Comparison of ENCODE assay signal across 20 cellular contexts in the genomic region with DNA sequence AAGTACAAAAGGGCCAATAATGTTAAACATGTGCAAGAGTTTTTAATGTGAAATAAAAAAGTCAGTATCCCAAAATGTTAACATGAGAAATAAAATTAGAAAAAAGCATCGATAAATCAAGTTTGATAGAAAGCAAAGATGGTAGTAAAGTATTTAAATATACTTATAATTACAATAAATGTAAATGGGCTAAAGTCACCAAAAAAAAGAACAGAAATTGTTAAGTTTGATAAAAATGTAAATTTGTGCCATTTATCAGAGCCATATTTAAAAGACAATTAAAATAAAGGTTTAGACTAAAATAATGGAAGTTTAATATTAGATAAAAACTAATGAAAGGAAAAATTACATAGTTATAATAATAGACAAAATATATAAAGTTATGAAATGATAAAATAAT.
DNase-seq lines count a peak whose midpoint lies in the region; ATAC-seq, FAIRE-seq and TF ChIP-seq lines count a peak whose summit lies in the region.
"Had no signal": no experiment of that assay in that cellular context is flagged by ENCODE, and none has a peak within 500 bp of the region (broad histone marks: within the 10 kb centered on the region; RNA-seq: fewer than 3 reads in every experiment).

No MANE protein-coding gene starts in this region.

- H3K27me3 ChIP-seq in K562 (ENCODE audit: control insufficient read depth in 2 of 2, insufficient read depth in 2 of 2, low read length in 2 of 2) (no peaks in the 10 kb centered on the region), small intestine (ENCODE audit: control insufficient read depth in 2 of 2, insufficient read depth in 2 of 2, low read length in 2 of 2) (no peaks in the 10 kb centered on the region), tibial nerve (no peaks in the 10 kb centered on the region), vagina (no peaks in the 10 kb centered on the region)
- H3K27me3 ChIP-seq: BLaER1 had no signal

- H3K4me3 ChIP-seq in K562 (no peak overlapping the region), kidney (ENCODE audit: low read length in 2 of 2) (no peak overlapping the region), small intestine (ENCODE audit: low read depth in 1 of 2, low read length in 2 of 2) (no peak overlapping the region), tibial nerve (no peak overlapping the region), vagina (no peak overlapping the region)
- H3K4me3 ChIP-seq: BLaER1 had no signal

- H3K36me3 ChIP-seq in K562 (ENCODE audit: control insufficient read depth, insufficient read depth, low read length), result no peaks in the 10 kb centered on the region
- H3K36me3 ChIP-seq in kidney (ENCODE audit: control insufficient read depth in 1 of 2, insufficient read depth in 2 of 2, low read length in 2 of 2), result no peaks in the 10 kb centered on the region
- no peaks in the 10 kb centered on the region for H3K36me3 ChIP-seq in small intestine (ENCODE audit: control insufficient read depth in 2 of 2, insufficient read depth in 2 of 2, low read length in 2 of 2)
- no peaks in the 10 kb centered on the region for H3K36me3 ChIP-seq in tibial nerve
- H3K36me3 ChIP-seq in vagina, result no peaks in the 10 kb centered on the region
- H3K36me3 ChIP-seq: BLaER1 had no signal

- no peaks in the 10 kb centered on the region for H3K4me1 ChIP-seq in K562 (replicated peaks in 1 of 2; ENCODE audit: control insufficient read depth in 2 of 2, insufficient read depth in 2 of 2, low read length in 2 of 2)
- H3K4me1 ChIP-seq in kidney (ENCODE audit: control insufficient read depth in 1 of 2, insufficient read depth in 1 of 2, low read depth in 1 of 2, low read length in 2 of 2), result no peaks in the 10 kb centered on the region
- no peaks in the 10 kb centered on the region for H3K4me1 ChIP-seq in small intestine (ENCODE audit: control insufficient read depth in 2 of 2, insufficient read depth in 1 of 2, low read depth in 1 of 2, low read length in 1 of 2)
- no peaks in the 10 kb centered on the region for H3K4me1 ChIP-seq in tibial nerve
- no peaks in the 10 kb centered on the region for H3K4me1 ChIP-seq in vagina
- H3K4me1 ChIP-seq: Caco-2 had no signal

- no TSS peak for BruUV-seq in K562 (replicated peaks; lab: Mats Ljungman, UMichigan)

- ATAC-seq in K562, result no peak
- no peak for ATAC-seq in HG03025 (IDR thresholded peaks at IDR 0.05; ENCODE audit: low FRiP score, unreplicated experiment)
- ATAC-seq: CD8-positive, alpha-beta T cell had no signal

- no peaks in the 10 kb centered on the region for H4K20me1 ChIP-seq in K562 (replicated peaks; ENCODE audit: control insufficient read depth, insufficient read depth, low read length)
- H4K20me1 ChIP-seq: BLaER1 had no signal

- TF ChIP-seq CTCF in K562 (IDR thresholded peaks at IDR 0.05 in 2 of 3, conservative IDR thresholded peaks at IDR 0.05 in 1 of 3; ENCODE audit: insufficient read depth in 2 of 3, low read depth in 1 of 3, low read length in 3 of 3) (no peak), kidney (IDR thresholded peaks at IDR 0.05; ENCODE audit: borderline replicate concordance, extremely low read depth, insufficient read depth) (no peak), tibial nerve (IDR thresholded peaks at IDR 0.05) (no peak), vagina (IDR thresholded peaks at IDR 0.05) (no peak)

- in situ Hi-C loops in K562 (cut with MboI), result no loop called here

- TF ChIP-seq EP300 in K562 (IDR thresholded peaks at IDR 0.05; ENCODE audit: low read length), result no peak
- TF ChIP-seq EP300 in tibial nerve (IDR thresholded peaks at IDR 0.05), result no peak

- no peaks in the 10 kb centered on the region for H3K79me2 ChIP-seq in K562 (ENCODE audit: control insufficient read depth, insufficient read depth, low read length)

- H3K4me2 ChIP-seq in K562 (ENCODE audit: insufficient read depth, low read length), result no peak overlapping the region
- H3K4me2 ChIP-seq: BLaER1 had no signal

- no peaks in the 10 kb centered on the region for H3K9me1 ChIP-seq in K562 (ENCODE audit: control insufficient read depth, insufficient read depth, low read length)

- TF ChIP-seq RAD21 in K562 (CRISPR knock-in tag; conservative IDR thresholded peaks at IDR 0.05 in 1 of 2, IDR thresholded peaks at IDR 0.05 in 1 of 2), result no peak

- no peak for DNase-seq in K562 (ENCODE audit: extremely low read depth in 1 of 4, low spot score in 3 of 4)
- no peak for DNase-seq in kidney
- DNase-seq in small intestine, result no peak
- no peak for DNase-seq in tibial nerve (ENCODE audit: low spot score in 2 of 2)
- DNase-seq in vagina (ENCODE audit: extremely low spot score in 2 of 2), result no peak
- DNase-seq: Caco-2; CD4-positive, CD25-positive, alpha-beta regulatory T cell; CD8-positive, alpha-beta T cell; DMS 273 treated with DMSO at 0.1 percent for 48 hours; DMS79; EL; GF-D8; H7; HCEC 1CT had no signal

- TF ChIP-seq POLR2A in K562 (conservative IDR thresholded peaks at IDR 0.05) (no peak), tibial nerve (IDR thresholded peaks at IDR 0.05) (no peak), vagina (IDR thresholded peaks at IDR 0.05) (no peak)

- H3K9ac ChIP-seq in K562 (ENCODE audit: insufficient read depth in 1 of 2, low read depth in 2 of 2, low read length in 2 of 2), result no peak overlapping the region
- no peak overlapping the region for H3K9ac ChIP-seq in kidney (ENCODE audit: low read length in 2 of 2)
- H3K9ac ChIP-seq: BLaER1 had no signal

- no peaks in the 10 kb centered on the region; the same call in 1 of the 2 replicates for H3K9me3 ChIP-seq in K562 (replicated peaks; ENCODE audit: control insufficient read depth, insufficient read depth, low read depth, low read length)
- H3K9me3 ChIP-seq in kidney (ENCODE audit: control insufficient read depth in 1 of 2, low read length in 2 of 2), result peaks cover 3 to 11% of the 10 kb centered on the region in 2 donors
- no peaks in the 10 kb centered on the region for H3K9me3 ChIP-seq in small intestine (ENCODE audit: control insufficient read depth, low read depth)
- peaks cover 0 to 65% (median 15%) of the 10 kb centered on the region in 4 donors for H3K9me3 ChIP-seq in tibial nerve
- peaks cover 7% of the 10 kb centered on the region for H3K9me3 ChIP-seq in vagina

- POLR2A ChIA-PET in K562 (lab: Yijun Ruan, JAX), result no interaction called here

- intact Hi-C loops in K562 (cut with micrococcal nuclease), result no loop called here
- intact Hi-C loops in kidney (cut with DNase I), result no loop called here
- intact Hi-C loops in vagina (cut with DNase I), result no loop called here

- 4% methylated on average over 1 of the region's 1 CpG for WGBS in K562 (ENCODE audit: insufficient coverage, low coverage, missing lambda C conversion rate)
- 90 to 97% (median 97%) methylated on average over 1 of the region's 1 CpG for WGBS in small intestine, 3 donors
- WGBS in tibial nerve, 2 donors, result 92 to 97% methylated on average over 1 of the region's 1 CpG

- no peak overlapping the region for H3K27ac ChIP-seq in K562 (ENCODE audit: extremely low read depth, low read depth, low read length)
- no peak overlapping the region for H3K27ac ChIP-seq in kidney (ENCODE audit: low read depth in 2 of 2, low read length in 2 of 2)
- H3K27ac ChIP-seq in small intestine (ENCODE audit: low read depth in 1 of 2, low read length in 1 of 2), result no peak overlapping the region
- no peak overlapping the region for H3K27ac ChIP-seq in tibial nerve
- H3K27ac ChIP-seq in vagina, result no peak overlapping the region
- H3K27ac ChIP-seq: BLaER1, C4-2B had no signal

- CTCF ChIA-PET in K562 (lab: Yijun Ruan, JAX; ENCODE audit: low intra/inter-chr PET ratio), result no interaction called here

- FAIRE-seq in K562 (lab: Jason Lieb, UNC) (no peak), kidney (lab: Jason Lieb, UNC) (peak; percentile 78), small intestine (lab: Jason Lieb, UNC) (peak; percentile 71)
- FAIRE-seq: GM12891, GM18507, H1 had no signal

- H2AFZ ChIP-seq in K562 (ENCODE audit: low read depth, low read length), result no peak overlapping the region

TF ChIP-seq in K562, 482 proteins besides CTCF, POLR2A, EP300 and RAD21:
- TF ChIP-seq ESRRB (CRISPR knock-in tag; IDR thresholded peaks at IDR 0.05; ENCODE audit: borderline replicate concordance), result no peak
- TF ChIP-seq POLR2G (IDR thresholded peaks at IDR 0.05; ENCODE audit: low read depth, low read length), result no peak
- peak; percentile 91 for TF ChIP-seq ZNF507 (tag; conservative IDR thresholded peaks at IDR 0.05)
- no peak for TF ChIP-seq MCM7 (IDR thresholded peaks at IDR 0.05)
- TF ChIP-seq HSF4 (CRISPR knock-in tag; IDR thresholded peaks at IDR 0.05; ENCODE audit: borderline replicate concordance), result no peak
- TF ChIP-seq, protein P1, sequence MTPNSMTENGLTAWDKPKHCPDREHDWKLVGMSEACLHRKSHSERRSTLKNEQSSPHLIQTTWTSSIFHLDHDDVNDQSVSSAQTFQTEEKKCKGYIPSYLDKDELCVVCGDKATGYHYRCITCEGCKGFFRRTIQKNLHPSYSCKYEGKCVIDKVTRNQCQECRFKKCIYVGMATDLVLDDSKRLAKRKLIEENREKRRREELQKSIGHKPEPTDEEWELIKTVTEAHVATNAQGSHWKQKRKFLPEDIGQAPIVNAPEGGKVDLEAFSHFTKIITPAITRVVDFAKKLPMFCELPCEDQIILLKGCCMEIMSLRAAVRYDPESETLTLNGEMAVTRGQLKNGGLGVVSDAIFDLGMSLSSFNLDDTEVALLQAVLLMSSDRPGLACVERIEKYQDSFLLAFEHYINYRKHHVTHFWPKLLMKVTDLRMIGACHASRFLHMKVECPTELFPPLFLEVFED (CRISPR knock-in tag; conservative IDR thresholded peaks at IDR 0.05), result no peak
